ENCODE assay signal across 8 cellular contexts in the genomic region with DNA sequence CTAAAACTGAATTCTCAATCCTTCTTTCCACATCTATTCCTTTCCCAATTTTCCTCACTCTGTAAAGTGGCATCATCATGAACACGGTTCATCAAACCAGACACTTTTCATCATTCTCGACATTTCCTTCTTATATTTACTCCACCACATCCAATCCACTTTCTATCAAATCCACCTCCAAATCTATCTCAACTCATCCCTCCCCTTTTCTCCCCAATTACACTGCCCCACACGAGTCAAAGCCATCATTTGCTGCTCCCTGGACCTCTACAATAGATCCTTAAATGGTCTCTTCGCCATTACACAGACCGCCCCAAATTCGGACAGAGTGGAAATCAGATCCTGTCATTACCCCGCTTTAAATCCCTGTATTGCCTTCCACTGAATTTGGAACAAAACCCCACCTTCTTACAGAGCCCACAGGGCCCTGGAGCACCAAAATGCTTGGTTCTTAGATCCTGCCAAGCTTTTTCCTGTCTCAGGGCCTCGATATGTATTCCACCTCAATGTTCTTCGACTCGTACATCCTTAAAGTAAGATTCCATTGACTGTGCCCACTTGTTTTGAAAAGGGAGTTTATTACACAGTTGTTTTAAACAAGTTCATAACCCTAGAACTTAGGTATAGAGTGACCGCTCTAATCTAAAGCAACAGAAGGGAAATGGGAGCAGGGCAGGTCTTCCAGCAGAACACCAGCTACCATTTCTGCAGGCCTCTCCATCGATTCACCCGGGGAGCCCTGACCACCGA. TPM values are rescaled to one million over a fixed set of nuclear protein-coding genes. Genes with fewer than 3 reads are reported as not detected.
DNase-seq lines count a peak whose midpoint lies in the region; ATAC-seq and TF ChIP-seq lines count a peak whose summit lies in the region.

No MANE protein-coding gene starts in this region.

- H3K4me3 ChIP-seq in SK-N-MC, result peak overlapping the region; percentile 89
- H3K4me3 ChIP-seq in fibroblast of mammary gland (ENCODE audit: control insufficient read depth, low read depth, low read length), result peak overlapping the region; percentile 89
- H3K4me3 ChIP-seq in prostate gland, result peak overlapping the region; percentile 72 to 73

- peaks cover 63% of the 10 kb centered on the region for H3K36me3 Mint-ChIP-seq in activated CD4-positive, alpha-beta T cell treated with anti-CD3 and anti-CD28 coated beads, Interleukin-2, amount 10 ng/mL, durations not matched to agents 7 days and 5 days (ENCODE audit: low read depth)

- peak overlapping the region; percentile 84 for H3K9ac ChIP-seq in SK-N-MC (ENCODE audit: insufficient read length)

- DNase-seq in activated CD4-positive, alpha-beta T cell treated with anti-CD3 and anti-CD28 coated beads, Interleukin-2, amount 10 ng/mL, durations not matched to agents 7 days and 5 days, result no peak
- no peak for DNase-seq in activated CD4-positive, alpha-beta T cell treated with anti-CD3 and anti-CD28 coated beads, Interleukin-2, amount 50 U/mL, for 48 hours
- DNase-seq in SK-N-MC (ENCODE audit: low read depth, low spot score), result no peak
- DNase-seq in fibroblast of mammary gland (ENCODE audit: low read depth), result no peak
- no peak for DNase-seq in prostate gland (ENCODE audit: low spot score)
- no peak for DNase-seq in stimulated activated CD4-positive, alpha-beta T cell treated with anti-CD3 and anti-CD28 coated beads, Interleukin-2, amount 100 ng/mL, for 48 hours

- H3K36me3 ChIP-seq in SK-N-MC (ENCODE audit: insufficient read depth, low read length) (no peaks in the 10 kb centered on the region), prostate gland (no peaks in the 10 kb centered on the region)

- H3K27me3 ChIP-seq in prostate gland (replicated peaks; ENCODE audit: insufficient read depth), result no peaks in the 10 kb centered on the region

- POLR2A ChIA-PET in activated CD4-positive, alpha-beta T cell treated with anti-CD3 and anti-CD28 coated beads, Interleukin-2, amount 10 ng/mL, durations not matched to agents 7 days and 5 days (lab: Charles Lee), result no interaction called here

- TF ChIP-seq POLR2A in prostate gland (IDR thresholded peaks at IDR 0.05), result no peak

- WGBS in prostate gland, result 69% methylated on average over 14 of the region's 14 CpGs

- ATAC-seq in GM19395 (IDR thresholded peaks at IDR 0.05; ENCODE audit: unreplicated experiment), result no peak
- ATAC-seq in GM21526 (IDR thresholded peaks at IDR 0.05; ENCODE audit: low FRiP score, unreplicated experiment), result no peak

- H3K9me3 ChIP-seq in SK-N-MC (ENCODE audit: low read depth, low read length), result no peaks in the 10 kb centered on the region
- no peaks in the 10 kb centered on the region for H3K9me3 ChIP-seq in prostate gland

- H3K27me3 Mint-ChIP-seq in activated CD4-positive, alpha-beta T cell treated with anti-CD3 and anti-CD28 coated beads, Interleukin-2, amount 10 ng/mL, durations not matched to agents 7 days and 5 days, result no peaks in the 10 kb centered on the region

- CTCF ChIA-PET in activated CD4-positive, alpha-beta T cell treated with anti-CD3 and anti-CD28 coated beads, Interleukin-2, amount 10 ng/mL, durations not matched to agents 7 days and 5 days (lab: Charles Lee), result interaction anchor here (1.2 kb wide), 1 partner anchor 327 kb away, joined by 3 read pairs; no protein-coding TSS in a partner anchor

- peak overlapping the region; percentile 97 for H3K4me3 Mint-ChIP-seq in activated CD4-positive, alpha-beta T cell treated with anti-CD3 and anti-CD28 coated beads, Interleukin-2, amount 10 ng/mL, durations not matched to agents 7 days and 5 days

- intact Hi-C loops in prostate gland (cut with DNase I), result loop anchor here (10.0 kb wide), 1 partner anchor 472 kb away; the partner anchor contains the start of genes CXXC1 and MBD1

- TF ChIP-seq CTCF in fibroblast of mammary gland (conservative IDR thresholded peaks at IDR 0.05; ENCODE audit: control insufficient read depth, insufficient read depth, low read depth, low read length), result no peak
- no peak for TF ChIP-seq CTCF in prostate gland (IDR thresholded peaks at IDR 0.05)

- H3K9me3 Mint-ChIP-seq in activated CD4-positive, alpha-beta T cell treated with anti-CD3 and anti-CD28 coated beads, Interleukin-2, amount 10 ng/mL, durations not matched to agents 7 days and 5 days, result peaks cover 14% of the 10 kb centered on the region

- H3K4me1 Mint-ChIP-seq in activated CD4-positive, alpha-beta T cell treated with anti-CD3 and anti-CD28 coated beads, Interleukin-2, amount 10 ng/mL, durations not matched to agents 7 days and 5 days, result peaks cover 51% of the 10 kb centered on the region

- peak overlapping the region; percentile 99 for H3K27ac Mint-ChIP-seq in activated CD4-positive, alpha-beta T cell treated with anti-CD3 and anti-CD28 coated beads, Interleukin-2, amount 10 ng/mL, durations not matched to agents 7 days and 5 days

- H3K27ac ChIP-seq in SK-N-MC, result no peak overlapping the region
- H3K27ac ChIP-seq in prostate gland, result peak overlapping the region; percentile 85 to 89

- H3K4me1 ChIP-seq in prostate gland (replicated peaks), result peaks cover 2% of the 10 kb centered on the region

RNA-seq across cellular contexts. Expression of gene ACAA2, which starts 0.8 kb away (rescaled TPM):
- total RNA-seq in activated CD4-positive, alpha-beta T cell treated with anti-CD3 and anti-CD28 coated beads, Interleukin-2, amount 10 ng/mL, durations not matched to agents 7 days and 5 days, result 10 to 100 TPM; 88.3 to 91.2 TPM
- total RNA-seq in prostate gland, result 10 to 100 TPM; 19.9 to 37.0 TPM
